ENCODE assay signal across 8 cellular contexts in genomic region chr19:50333737-50334617, GRCh38. TPM values are rescaled to one million over a fixed set of nuclear protein-coding genes. Genes with fewer than 3 reads are reported as not detected.
DNase-seq lines count a peak whose midpoint lies in the region; ATAC-seq and TF ChIP-seq lines count a peak whose summit lies in the region.

No MANE protein-coding gene starts in this region.

- peak; percentile 55 for TF ChIP-seq POLR2A in GM15510 (IDR thresholded peaks at IDR 0.05; ENCODE audit: borderline replicate concordance, extremely low read depth, insufficient read length)

- DNase-seq in NCI-H2196 treated with DMSO at 0.1 percent for 48 hours (lab: John Stamatoyannopoulos, UW; ENCODE audit: unreplicated experiment) (peak; percentile 82), cerebellar nuclear complex (lab: John Stamatoyannopoulos, UW) (no peak)
- peak; percentile 53 for DNase-seq in activated CD8-positive, alpha-beta memory T cell treated with anti-CD3 and anti-CD28 coated beads, Interleukin-2, amount 50 U/mL, for 24 hours (ENCODE audit: extremely low read depth)
- DNase-seq in naive thymus-derived CD8-positive, alpha-beta T cell: peak in 6 of 10 donors; percentile 69 to 90 (median 84)
- DNase-seq in stimulated activated naive CD8-positive, alpha-beta T cell treated with anti-CD3 and anti-CD28 coated beads, Interleukin-15, Interleukin-2, amounts not matched to agents 100 U/mL and 50 U/mL, for 24 hours: peak; percentile 86

- H3K27me3 Mint-ChIP-seq in naive thymus-derived CD8-positive, alpha-beta T cell: peaks cover 5 to 71% (median 43%) of the 10 kb centered on the region in 5 donors

- H3K27ac Mint-ChIP-seq in naive thymus-derived CD8-positive, alpha-beta T cell: peak overlapping the region; percentile 59 to 97 (median 87)

- POLR2A ChIA-PET in naive thymus-derived CD8-positive, alpha-beta T cell (lab: Charles Lee): interaction anchor here (1.1 to 1.9 kb wide), 5 partner anchors 8 to 177 kb away, joined by 4 to 9 read pairs (median 5); partner anchors contain the start of genes JOSD2, NR1H2 and POLD1

- peaks cover 0 to 17% (median 7%) of the 10 kb centered on the region in 9 donors for H3K9me3 Mint-ChIP-seq in naive thymus-derived CD8-positive, alpha-beta T cell

- peaks cover 27 to 57% (median 52%) of the 10 kb centered on the region in 4 donors for H3K4me1 Mint-ChIP-seq in naive thymus-derived CD8-positive, alpha-beta T cell

- ATAC-seq in HG02678 (IDR thresholded peaks at IDR 0.05; ENCODE audit: unreplicated experiment) (peak; percentile 28), esophagus mucosa (peak; percentile 20)
- ATAC-seq in naive thymus-derived CD8-positive, alpha-beta T cell: peak; percentile 34 to 52
- ATAC-seq in stimulated activated naive CD8-positive, alpha-beta T cell treated with anti-CD3 and anti-CD28 coated beads, Interleukin-15, Interleukin-2, amounts not matched to agents 100 U/mL and 50 U/mL, for 24 hours: peak; percentile 8

- H3K36me3 Mint-ChIP-seq in naive thymus-derived CD8-positive, alpha-beta T cell: peaks cover 2 to 6% (median 3%) of the 10 kb centered on the region in 3 donors

- peak overlapping the region; percentile 66 to 96 (median 88) for H3K4me3 Mint-ChIP-seq in naive thymus-derived CD8-positive, alpha-beta T cell

RNA-seq across cellular contexts. Expression of gene KCNC3, which starts 4.8 kb away (rescaled TPM):
- total RNA-seq in esophagus mucosa: 0.48 TPM
- under 1 TPM; 0.73 to 0.80 TPM for total RNA-seq in naive thymus-derived CD8-positive, alpha-beta T cell
- polyA plus RNA-seq in naive thymus-derived CD8-positive, alpha-beta T cell: not detected

RNA-seq across cellular contexts. Expression of gene NAPSA, which starts 31.5 kb away (rescaled TPM):
- total RNA-seq in esophagus mucosa: 0.40 TPM
- 1 to 10 TPM; 6.4 to 9.7 TPM for total RNA-seq in naive thymus-derived CD8-positive, alpha-beta T cell
- polyA plus RNA-seq in naive thymus-derived CD8-positive, alpha-beta T cell: 1 to 10 TPM in 2 of 3 donors, under 1 TPM in 1; 0.37 to 2.0 (median 1.3) TPM

RNA-seq across cellular contexts. Expression of gene NR1H2, which starts 42.3 kb away (rescaled TPM):
- 33.4 TPM for total RNA-seq in esophagus mucosa
- total RNA-seq in naive thymus-derived CD8-positive, alpha-beta T cell: 100 to 1,000 TPM; 106 to 107 TPM
- 100 to 1,000 TPM in 1 of 3 donors, 10 to 100 TPM in 2; 69.6 to 100 (median 86.7) TPM for polyA plus RNA-seq in naive thymus-derived CD8-positive, alpha-beta T cell

RNA-seq across cellular contexts. Expression of gene POLD1, which starts 50.2 kb away (rescaled TPM):
- 24.3 TPM for total RNA-seq in esophagus mucosa
- total RNA-seq in naive thymus-derived CD8-positive, alpha-beta T cell: 10 to 100 TPM; 38.4 to 40.8 TPM
- 10 to 100 TPM; 26.0 to 34.4 (median 33.8) TPM for polyA plus RNA-seq in naive thymus-derived CD8-positive, alpha-beta T cell

Comparison
In these comparisons a context has a peak if more than half of its experiments do, and no peak if none do; other contexts are left out.
1. DNase-seq: peak in NCI-H2196 treated with DMSO at 0.1 percent for 48 hours (single experiment), activated CD8-positive, alpha-beta memory T cell treated with anti-CD3 and anti-CD28 coated beads, Interleukin-2, amount 50 U/mL, for 24 hours (single experiment), naive thymus-derived CD8-positive, alpha-beta T cell (6 of 10) and stimulated activated naive CD8-positive, alpha-beta T cell treated with anti-CD3 and anti-CD28 coated beads, Interleukin-15, Interleukin-2, amounts not matched to agents 100 U/mL and 50 U/mL, for 24 hours (single experiment); none in cerebellar nuclear complex (0 of 2).
2. Peak in every context shown above with its lines, with median percentiles within 50 percentile points of each other: ATAC-seq.